Comparison of ENCODE assay signal across 20 cellular contexts in genomic region chr14:102074415-102074964, GRCh38. TPM values are rescaled to one million over a fixed set of nuclear protein-coding genes. Genes with fewer than 3 reads are reported as not detected.
DNase-seq lines count a peak whose midpoint lies in the region; ATAC-seq and TF ChIP-seq lines count a peak whose summit lies in the region.
"Had no signal": no experiment of that assay in that cellular context is flagged by ENCODE, and none has a peak within 500 bp of the region (broad histone marks: within the 10 kb centered on the region; RNA-seq: fewer than 3 reads in every experiment).

No MANE protein-coding gene starts in this region.

- H3K36me3 ChIP-seq in SK-N-SH (replicated peaks in 1 of 2; ENCODE audit: control insufficient read depth in 1 of 2, insufficient read depth in 2 of 2, low read length in 1 of 2) (peaks cover 2 to 8% of the 10 kb centered on the region in 2 experiments), Karpas-422 (ENCODE audit: insufficient read depth, low read length) (peaks cover 14% of the 10 kb centered on the region), smooth muscle cell (ENCODE audit: low read depth) (peaks cover 1% of the 10 kb centered on the region)

- H3K4me3 ChIP-seq in SK-N-SH (ENCODE audit: low read depth in 2 of 2, low read length in 1 of 2) (no peak overlapping the region), Karpas-422 (ENCODE audit: low read length) (no peak overlapping the region), smooth muscle cell (no peak overlapping the region)
- H3K4me3 ChIP-seq: BLaER1 treated with 17β-estradiol and CSF1 and Interleukin-3, amounts not matched to agents 10 nM and 100 nM; K562 had no signal

- H3K27me3 ChIP-seq in SK-N-SH (ENCODE audit: insufficient read depth) (no peaks in the 10 kb centered on the region), Karpas-422 (ENCODE audit: low read length) (no peaks in the 10 kb centered on the region), smooth muscle cell (ENCODE audit: low read depth) (no peaks in the 10 kb centered on the region)
- H3K27me3 ChIP-seq: BLaER1 treated with 17β-estradiol and CSF1 and Interleukin-3, amounts not matched to agents 10 nM and 100 nM had no signal

- H2AFZ ChIP-seq in SK-N-SH (ENCODE audit: low read depth) (no peak overlapping the region), Karpas-422 (ENCODE audit: low read length) (no peak overlapping the region), smooth muscle cell (ENCODE audit: low read depth) (no peak overlapping the region)

- H3K4me1 ChIP-seq in SK-N-SH (ENCODE audit: control insufficient read depth in 1 of 2, insufficient read depth in 2 of 2, low read depth in 1 of 2, low read length in 1 of 2) (peaks cover 0 to 5% of the 10 kb centered on the region in 2 experiments; a peak in 1 of 4 replicates), Karpas-422 (ENCODE audit: low read length) (no peaks in the 10 kb centered on the region), smooth muscle cell (ENCODE audit: low read depth) (no peaks in the 10 kb centered on the region)

- TF ChIP-seq CTCF in SK-N-SH (IDR thresholded peaks at IDR 0.05) (0 out of 2 replicates have a peak, but pooled peaks have one; percentile 16), chondrocyte (IDR thresholded peaks at IDR 0.05) (peak; percentile 28), smooth muscle cell (IDR thresholded peaks at IDR 0.05; ENCODE audit: borderline replicate concordance, insufficient read depth, poor library complexity, severe bottlenecking) (no peak)

- H3K27me3 Mint-ChIP-seq in chondrocyte (ENCODE audit: low read depth), result no peaks in the 10 kb centered on the region
- H3K27me3 Mint-ChIP-seq: T-helper 17 cell had no signal

- no peak overlapping the region for H3K4me3 Mint-ChIP-seq in chondrocyte (ENCODE audit: unreplicated experiment)
- H3K4me3 Mint-ChIP-seq: T-helper 17 cell had no signal

- TF ChIP-seq RAD21 in SK-N-SH (IDR thresholded peaks at IDR 0.05; ENCODE audit: low read length), result no peak

- H3K9me3 ChIP-seq in SK-N-SH, result no peaks in the 10 kb centered on the region
- H3K9me3 ChIP-seq in Karpas-422 (ENCODE audit: low read length), result no peaks in the 10 kb centered on the region
- H3K9me3 ChIP-seq in smooth muscle cell (replicated peaks; ENCODE audit: low read depth), result no peaks in the 10 kb centered on the region
- H3K9me3 ChIP-seq: BLaER1 treated with 17β-estradiol and CSF1 and Interleukin-3, amounts not matched to agents 10 nM and 100 nM had no signal

- ATAC-seq in SK-N-SH treated with all-trans-retinoic acid at 6 μM for 48 hours, result no peak
- ATAC-seq: K562, T-helper 17 cell had no signal

- H3K36me3 Mint-ChIP-seq in chondrocyte (ENCODE audit: low read depth), result peaks cover 7% of the 10 kb centered on the region

- DNase-seq in SK-N-SH (no peak), Karpas-422 (peak; percentile 75), chondrocyte (ENCODE audit: low spot score) (no peak), smooth muscle cell (lab: John Stamatoyannopoulos, UW; ENCODE audit: unreplicated experiment) (no peak), cerebellar nuclear complex (lab: John Stamatoyannopoulos, UW) (no peak), NCI-H1930 (lab: John Stamatoyannopoulos, UW) (no peak)
- DNase-seq in stimulated activated naive CD4-positive, alpha-beta T cell (lab: John Stamatoyannopoulos, UW), result no peak
- DNase-seq: 8988T, DMS153, H7, NCI-H1436, NCI-H2081 treated with DMSO at 0.1 percent for 48 hours, NCI-H2227 treated with DMSO at 0.1 percent for 48 hours, NCI-H526, SHP77 treated with DMSO at 0.1 percent for 48 hours, T-helper 17 cell had no signal

- no peak overlapping the region for H3K27ac ChIP-seq in SK-N-SH (ENCODE audit: low read depth in 2 of 2, low read length in 1 of 2)
- no peak overlapping the region for H3K27ac ChIP-seq in Karpas-422 (ENCODE audit: low read length)
- no peak overlapping the region for H3K27ac ChIP-seq in smooth muscle cell (ENCODE audit: low read depth)
- H3K27ac ChIP-seq: BLaER1 treated with 17β-estradiol and CSF1 and Interleukin-3, amounts not matched to agents 10 nM and 100 nM; HL-60 had no signal

- H3K27ac Mint-ChIP-seq in chondrocyte (ENCODE audit: unreplicated experiment), result no peak overlapping the region
- H3K27ac Mint-ChIP-seq: T-helper 17 cell had no signal

- no peak for TF ChIP-seq EP300 in SK-N-SH (IDR thresholded peaks at IDR 0.05; ENCODE audit: borderline replicate concordance in 1 of 2, low read depth in 1 of 2, low read length in 1 of 2)

- H3K79me2 ChIP-seq in SK-N-SH (ENCODE audit: insufficient read depth) (no peaks in the 10 kb centered on the region), Karpas-422 (ENCODE audit: low read length) (no peaks in the 10 kb centered on the region), smooth muscle cell (ENCODE audit: low read depth) (no peaks in the 10 kb centered on the region)

- H3F3A ChIP-seq in SK-N-SH (replicated peaks; ENCODE audit: insufficient read depth) (peaks cover 29% of the 10 kb centered on the region), smooth muscle cell (ENCODE audit: low read depth) (peaks cover 5% of the 10 kb centered on the region)

- H3K9me3 Mint-ChIP-seq in chondrocyte (ENCODE audit: low read depth), result no peaks in the 10 kb centered on the region

- POLR2A ChIA-PET in SK-N-SH (lab: Yijun Ruan, JAX), result no interaction called here

- CTCF ChIA-PET in SK-N-SH (lab: Yijun Ruan, JAX), result interaction anchor here (0.7 to 2.1 kb wide), 4 partner anchors 11 to 240 kb away, joined by 3 to 7 read pairs (median 5); no protein-coding TSS in a partner anchor

- H3K9me2 ChIP-seq in SK-N-SH, result no peaks in the 10 kb centered on the region
- H3K9me2 ChIP-seq in Karpas-422 (replicated peaks; ENCODE audit: insufficient read depth, low read length), result no peaks in the 10 kb centered on the region

- H4K20me1 ChIP-seq in SK-N-SH (ENCODE audit: insufficient read depth) (no peaks in the 10 kb centered on the region), Karpas-422 (ENCODE audit: insufficient read depth, low read depth, low read length) (no peaks in the 10 kb centered on the region), smooth muscle cell (ENCODE audit: low read depth) (no peaks in the 10 kb centered on the region)

- peaks cover 11% of the 10 kb centered on the region for H3K4me1 Mint-ChIP-seq in chondrocyte (ENCODE audit: low read depth)

- 93% methylated on average over 4 of the region's 4 CpGs for WGBS in SK-N-SH (ENCODE audit: low lambda C conversion rate)
- whole genome bisulfite sequencing in smooth muscle cell (ENCODE audit: low lambda C conversion rate), result over 99% methylated on average over 4 of the region's 4 CpGs

- H3K4me2 ChIP-seq in SK-N-SH, result no peak overlapping the region
- H3K4me2 ChIP-seq in Karpas-422 (ENCODE audit: low read depth, low read length, poor library complexity, severe bottlenecking), result no peak overlapping the region
- no peak overlapping the region for H3K4me2 ChIP-seq in smooth muscle cell
- H3K4me2 ChIP-seq: BLaER1 treated with 17β-estradiol and CSF1 and Interleukin-3, amounts not matched to agents 10 nM and 100 nM had no signal

- H3K9ac ChIP-seq in SK-N-SH (no peak overlapping the region), Karpas-422 (ENCODE audit: low read length) (no peak overlapping the region), smooth muscle cell (ENCODE audit: low read depth) (no peak overlapping the region)
- H3K9ac ChIP-seq: BLaER1 treated with 17β-estradiol and CSF1 and Interleukin-3, amounts not matched to agents 10 nM and 100 nM had no signal

TF ChIP-seq in SK-N-SH, 30 proteins besides CTCF, POLR2A, EP300 and RAD21:
- no peak for TF ChIP-seq TEAD4 (IDR thresholded peaks at IDR 0.05; ENCODE audit: borderline replicate concordance, insufficient read depth)
- no peak for TF ChIP-seq MXI1 (IDR thresholded peaks at IDR 0.05; ENCODE audit: low read depth, low read length)
- no peak for TF ChIP-seq FOXJ3 (CRISPR knock-in tag; IDR thresholded peaks at IDR 0.05)
- no peak for TF ChIP-seq USF1 (IDR thresholded peaks at IDR 0.05; ENCODE audit: borderline replicate concordance, low read depth)
- no peak for TF ChIP-seq TAF1 (IDR thresholded peaks at IDR 0.05; ENCODE audit: borderline replicate concordance, low read depth, low read length)
- TF ChIP-seq YY1 (IDR thresholded peaks at IDR 0.05; ENCODE audit: low read depth), result no peak
TF ChIP-seq in SK-N-SH: peak in this region for 0.

TF ChIP-seq in SK-N-SH treated with all-trans-retinoic acid at 6 μM for 48 hours, 23 proteins besides CTCF, POLR2A, EP300 and RAD21 (continues in another document):
- TF ChIP-seq CREB5 (CRISPR knock-in tag; IDR thresholded peaks at IDR 0.05; ENCODE audit: low read depth) (no peak), CSRNP3 (CRISPR knock-in tag; IDR thresholded peaks at IDR 0.05) (no peak)

RNA-seq across cellular contexts. Expression of gene HSP90AA1, which starts 12.4 kb away (rescaled TPM):
- polyA plus RNA-seq in SK-N-SH (2012; rRNA removed), result 269 and 298 TPM in 2 replicates
- 408 and 501 TPM in 2 replicates for polyA plus RNA-seq in SK-N-SH (2012; cell fraction: cytosol; rRNA removed)
- polyA plus RNA-seq in SK-N-SH (2012; cell fraction: nucleus; rRNA removed), result 123 and 208 TPM in 2 replicates
- 354 and 505 TPM in 2 replicates for total RNA-seq in Karpas-422 (2014; rRNA removed; shearing (Covaris generic); ENCODE audit: low replicate concordance)
- total RNA-seq in chondrocyte, result 239 to 400 TPM (median 242 TPM) in 3 replicates
- total RNA-seq in smooth muscle cell, result 436 and 568 TPM in 2 replicates
- polyA plus RNA-seq in smooth muscle cell, result 353 and 446 TPM in 2 replicates
